ENCODE assay signal across 12 cellular contexts in the genomic region with DNA sequence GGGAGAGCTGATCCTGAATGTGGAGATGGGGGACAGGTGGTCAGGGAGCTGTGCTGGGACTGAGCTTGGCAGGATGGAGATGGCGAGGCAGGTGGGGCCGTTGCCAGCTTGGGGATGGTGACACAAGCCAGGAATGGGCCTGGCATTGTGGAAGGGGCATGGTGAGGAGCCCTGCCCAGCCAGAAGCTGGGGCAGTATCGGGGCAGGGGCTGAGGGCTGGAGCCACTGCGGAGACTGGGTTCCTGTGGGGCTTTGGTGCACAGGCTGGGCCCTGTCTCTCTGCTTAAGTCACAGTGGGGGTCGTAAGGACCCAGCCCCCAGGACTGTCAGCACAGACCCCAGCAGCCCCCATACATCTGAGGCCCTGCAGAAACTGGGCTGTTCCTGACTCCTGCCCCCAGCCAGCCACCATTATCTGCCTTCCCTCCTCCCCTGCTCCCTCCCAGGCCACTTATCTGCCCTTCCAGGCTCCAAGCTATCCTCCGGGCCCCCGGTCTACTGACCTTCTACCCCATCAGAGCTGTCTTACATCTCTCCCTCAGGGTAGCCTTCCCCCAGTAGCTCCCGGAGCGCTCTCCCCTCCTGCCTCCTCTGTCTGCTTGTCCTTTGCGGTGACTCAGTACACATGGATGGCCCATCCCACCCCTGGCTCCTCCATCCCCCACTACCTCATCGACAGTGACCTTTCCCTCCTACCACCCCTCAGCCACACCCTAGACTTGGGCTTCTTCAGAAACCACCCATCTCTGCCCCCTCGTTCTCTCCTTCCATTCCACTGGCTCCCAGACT. TPM values are rescaled to one million over a fixed set of nuclear protein-coding genes. Genes with fewer than 3 reads are reported as not detected.
A peak's percentile ranks its signal among the peaks of the same experiment; 100 is the strongest.
DNase-seq lines count a peak whose midpoint lies in the region; ATAC-seq, FAIRE-seq and TF ChIP-seq lines count a peak whose summit lies in the region.
"Had no signal": no experiment of that assay in that cellular context is flagged by ENCODE, and none has a peak within 500 bp of the region (broad histone marks: within the 10 kb centered on the region; RNA-seq: fewer than 3 reads in every experiment).

No MANE protein-coding gene starts in this region.

- no peak overlapping the region for H3K4me3 Mint-ChIP-seq in stimulated activated effector memory CD8-positive, alpha-beta T cell treated with anti-CD3 and anti-CD28 coated beads, Interleukin-12 subunit alpha, Interleukin-12 subunit beta, amount 100 ng/mL, for 72 hours

- no peaks in the 10 kb centered on the region for H3K9me2 ChIP-seq in hepatocyte (replicated peaks; ENCODE audit: insufficient read depth)

- no peaks in the 10 kb centered on the region for H3K4me1 Mint-ChIP-seq in stimulated activated effector memory CD8-positive, alpha-beta T cell treated with anti-CD3 and anti-CD28 coated beads, Interleukin-12 subunit alpha, Interleukin-12 subunit beta, amount 100 ng/mL, for 72 hours

- peak in 1 of 2 experiments; percentile 18; a peak in 1 of 4 replicates for TF ChIP-seq RAD21 in K562 (CRISPR knock-in tag; conservative IDR thresholded peaks at IDR 0.05 in 1 of 2, IDR thresholded peaks at IDR 0.05 in 1 of 2)

- H2AFZ ChIP-seq in K562 (ENCODE audit: low read depth, low read length), result peak overlapping the region; percentile 90
- no peak overlapping the region for H2AFZ ChIP-seq in hepatocyte

- TF ChIP-seq CTCF in K562 (IDR thresholded peaks at IDR 0.05 in 2 of 3, conservative IDR thresholded peaks at IDR 0.05 in 1 of 3; ENCODE audit: insufficient read depth in 2 of 3, low read depth in 1 of 3, low read length in 3 of 3) (no peak), hepatocyte (IDR thresholded peaks at IDR 0.05; ENCODE audit: poor library complexity) (no peak)

- H3K4me2 ChIP-seq in K562 (ENCODE audit: insufficient read depth, low read length), result peak overlapping the region; percentile 77
- H3K4me2 ChIP-seq in hepatocyte, result no peak overlapping the region

- no peaks in the 10 kb centered on the region for H3K9me3 ChIP-seq in K562 (replicated peaks; ENCODE audit: control insufficient read depth, insufficient read depth, low read depth, low read length)
- no peaks in the 10 kb centered on the region for H3K9me3 ChIP-seq in hepatocyte (ENCODE audit: low read depth)

- H3K27ac Mint-ChIP-seq in stimulated activated effector memory CD8-positive, alpha-beta T cell treated with anti-CD3 and anti-CD28 coated beads, Interleukin-12 subunit alpha, Interleukin-12 subunit beta, amount 100 ng/mL, for 72 hours, result peak overlapping the region; percentile 16

- H3K4me3 ChIP-seq in H7 (ENCODE audit: insufficient read depth, low read depth, low read length) (no peak overlapping the region), K562 (peak overlapping the region; percentile 9), hepatocyte (no peak overlapping the region)

- H3K27ac ChIP-seq in K562 (ENCODE audit: extremely low read depth, low read depth, low read length) (peak overlapping the region; percentile 83), hepatocyte (no peak overlapping the region)
- H3K27ac ChIP-seq: brain microvascular endothelial cell had no signal

- DNase-seq in H7 (peak; percentile 48), K562 (ENCODE audit: extremely low read depth in 1 of 4, low spot score in 3 of 4) (peak; percentile 94 to 98 (median 95)), hepatocyte (ENCODE audit: low spot score) (peak; percentile 8), SW480 (ENCODE audit: low spot score) (no peak), C1 segment of cervical spinal cord (lab: John Stamatoyannopoulos, UW) (no peak), kidney glomerular epithelial cell (lab: John Stamatoyannopoulos, UW) (no peak)
- no peak for DNase-seq in stimulated activated effector memory CD8-positive, alpha-beta T cell treated with anti-CD3 and anti-CD28 coated beads, Interleukin-12 subunit alpha, Interleukin-12 subunit beta, amount 100 ng/mL, for 72 hours (ENCODE audit: low spot score in 2 of 2)
- DNase-seq in stimulated activated naive CD8-positive, alpha-beta T cell treated with anti-CD3 and anti-CD28 coated beads, Interleukin-15, Interleukin-2, amounts not matched to agents 100 U/mL and 50 U/mL, for 24 hours, result no peak
- DNase-seq: brain microvascular endothelial cell, NCI-H1417 had no signal

- intact Hi-C loops in K562 (cut with micrococcal nuclease), result loop anchor here (2.0 to 5.0 kb wide), 3 partner anchors 53 to 96 kb away; partner anchors contain the start of gene ZCCHC24

- H3K9me1 ChIP-seq in K562 (ENCODE audit: control insufficient read depth, insufficient read depth, low read length), result peaks cover 10% of the 10 kb centered on the region

- peak; percentile 90 for ATAC-seq in K562
- no peak for ATAC-seq in stimulated activated effector memory CD8-positive, alpha-beta T cell treated with anti-CD3 and anti-CD28 coated beads, Interleukin-12 subunit alpha, Interleukin-12 subunit beta, amount 100 ng/mL, for 72 hours
- ATAC-seq in stimulated activated naive CD8-positive, alpha-beta T cell treated with anti-CD3 and anti-CD28 coated beads, Interleukin-15, Interleukin-2, amounts not matched to agents 100 U/mL and 50 U/mL, for 24 hours, result no peak

- CTCF ChIA-PET in K562 (lab: Yijun Ruan, JAX; ENCODE audit: low intra/inter-chr PET ratio), result interaction anchor here (2.0 kb wide), 1 partner anchor 76 kb away, joined by 5 read pairs; no protein-coding TSS in a partner anchor

- H3K4me1 ChIP-seq in K562 (replicated peaks in 1 of 2; ENCODE audit: control insufficient read depth in 2 of 2, insufficient read depth in 2 of 2, low read length in 2 of 2) (peaks cover 47 to 55% of the 10 kb centered on the region in 2 experiments), hepatocyte (ENCODE audit: insufficient read depth) (no peaks in the 10 kb centered on the region)

- peak; percentile 80; the same call in 1 of the 2 replicates for TF ChIP-seq EP300 in K562 (IDR thresholded peaks at IDR 0.05; ENCODE audit: low read length)

- peak; percentile 34 for TF ChIP-seq POLR2A in K562 (conservative IDR thresholded peaks at IDR 0.05)

- no peaks in the 10 kb centered on the region for H3K36me3 Mint-ChIP-seq in stimulated activated effector memory CD8-positive, alpha-beta T cell treated with anti-CD3 and anti-CD28 coated beads, Interleukin-12 subunit alpha, Interleukin-12 subunit beta, amount 100 ng/mL, for 72 hours

- no peaks in the 10 kb centered on the region for H3K79me2 ChIP-seq in K562 (ENCODE audit: control insufficient read depth, insufficient read depth, low read length)
- peaks cover 15% of the 10 kb centered on the region for H3K79me2 ChIP-seq in hepatocyte

- peak overlapping the region; percentile 66 to 75 for H3K9ac ChIP-seq in K562 (ENCODE audit: insufficient read depth in 1 of 2, low read depth in 2 of 2, low read length in 2 of 2)

- POLR2A ChIA-PET in K562 (lab: Yijun Ruan, JAX), result interaction anchor here (0.6 to 2.6 kb wide), 11 partner anchors 8 to 1555 kb away, joined by 3 to 11 read pairs (median 4); no protein-coding TSS in a partner anchor

- no peaks in the 10 kb centered on the region for H3K36me3 ChIP-seq in H7 (replicated peaks; ENCODE audit: control insufficient read depth, insufficient read depth, low read length)
- H3K36me3 ChIP-seq in K562 (ENCODE audit: control insufficient read depth, insufficient read depth, low read length), result no peaks in the 10 kb centered on the region
- no peaks in the 10 kb centered on the region for H3K36me3 ChIP-seq in hepatocyte (replicated peaks; ENCODE audit: insufficient read depth, low read depth)

- no peaks in the 10 kb centered on the region for H4K20me1 ChIP-seq in K562 (replicated peaks; ENCODE audit: control insufficient read depth, insufficient read depth, low read length)
- H4K20me1 ChIP-seq in hepatocyte (ENCODE audit: insufficient read depth, poor library complexity, severe bottlenecking), result no peaks in the 10 kb centered on the region

- BruUV-seq in K562 (replicated peaks; lab: Mats Ljungman, UMichigan), result TSS peak; percentile 36

- 12% methylated on average over 12 of the region's 12 CpGs for WGBS in K562 (ENCODE audit: insufficient coverage, low coverage, missing lambda C conversion rate)
- 81% methylated on average over 9 of the region's 12 CpGs for WGBS in hepatocyte (ENCODE audit: low lambda C conversion rate, missing lambda C conversion rate)

- H3K9me3 Mint-ChIP-seq in stimulated activated effector memory CD8-positive, alpha-beta T cell treated with anti-CD3 and anti-CD28 coated beads, Interleukin-12 subunit alpha, Interleukin-12 subunit beta, amount 100 ng/mL, for 72 hours, result no peaks in the 10 kb centered on the region

- peak; percentile 98 for FAIRE-seq in K562 (lab: Jason Lieb, UNC)
- FAIRE-seq: keratinocyte had no signal

- in situ Hi-C loops in K562 (cut with MboI), result loop anchor here (5.0 kb wide), 1 partner anchor 81 kb away; no protein-coding TSS in a partner anchor

- H3K27me3 ChIP-seq in H7 (ENCODE audit: control insufficient read depth, insufficient read depth, low read length) (no peaks in the 10 kb centered on the region), K562 (ENCODE audit: control insufficient read depth in 2 of 2, insufficient read depth in 2 of 2, low read length in 2 of 2) (no peaks in the 10 kb centered on the region), hepatocyte (no peaks in the 10 kb centered on the region)
- H3K27me3 ChIP-seq: brain microvascular endothelial cell had no signal

RNA-seq across cellular contexts. Expression of gene PPIF, which starts 44.2 kb away (rescaled TPM):
- total RNA-seq in H7 (2014; rRNA removed; shearing (Covaris generic)), result 78.6 and 87.5 TPM in 2 replicates
- 96.3 and 215 TPM in 2 replicates for total RNA-seq in K562 (2011; cell fraction: chromatin; rRNA removed; ENCODE audit: low replicate concordance)
- 144 and 155 TPM in 2 replicates for total RNA-seq in K562 (2011; cell fraction: nucleolus; rRNA removed)
- 118 and 119 TPM in 2 replicates for total RNA-seq in K562 (2011; cell fraction: nucleoplasm; rRNA removed)
- 53.4 and 69.8 TPM in 2 replicates for total RNA-seq in K562 (2014; rRNA removed)
- total RNA-seq in K562 (2014; rRNA removed; fragmentation: Illumina TruSeq; extraction: Trizol), result 97.7 and 108 TPM in 2 replicates
- 117 and 119 TPM in 2 replicates for total RNA-seq in K562 (2015; rRNA removed; fragmentation: Illumina TruSeq; extraction: Trizol)
- 235 and 239 TPM in 2 replicates for total RNA-seq in K562 (2021)
- 148 and 175 TPM in 2 replicates for polyA plus RNA-seq in K562 (2011; rRNA removed)
- polyA plus RNA-seq in K562 (2011; cell fraction: cytosol; rRNA removed), result 202 and 255 TPM in 2 replicates
- 198 and 337 TPM in 2 replicates for polyA plus RNA-seq in K562 (2011; cell fraction: nucleus; rRNA removed)
- polyA plus RNA-seq in K562 (2012), result 180 and 222 TPM in 2 replicates
- 250 and 287 TPM in 2 replicates for polyA plus RNA-seq in K562 (2014; fragmentation: Illumina TruSeq; extraction: Trizol)
- 10 to 100 TPM; 40.9 to 51.1 TPM for polyA plus RNA-seq in K562 (2014; fragmentation: Nextera tagmentation; extraction: Ambion mirVana)
- polyA plus RNA-seq in K562 (2014; rRNA removed), result 154 and 168 TPM in 2 replicates
- polyA minus RNA-seq in K562 (2011; rRNA and poly(A)+ RNA removed), result 91.8 and 131 TPM in 2 replicates
- 98.9 and 104 TPM in 2 replicates for polyA minus RNA-seq in K562 (2011; cell fraction: cytosol; rRNA and poly(A)+ RNA removed)
- 116 and 136 TPM in 2 replicates for polyA minus RNA-seq in K562 (2011; cell fraction: nucleus; rRNA and poly(A)+ RNA removed)
- total RNA-seq in hepatocyte, result 64.3 and 79.4 TPM in 2 replicates
- polyA plus RNA-seq in hepatocyte, result 69.7 and 70.3 TPM in 2 replicates

RNA-seq across cellular contexts. Expression of gene ZCCHC24, which starts 54.0 kb away (rescaled TPM):
- 7.5 and 9.0 TPM in 2 replicates for total RNA-seq in H7 (2014; rRNA removed; shearing (Covaris generic))
- 4.0 and 6.3 TPM in 2 replicates for total RNA-seq in K562 (2011; cell fraction: chromatin; rRNA removed; ENCODE audit: low replicate concordance)
- 4.8 and 4.9 TPM in 2 replicates for total RNA-seq in K562 (2011; cell fraction: nucleolus; rRNA removed)
- total RNA-seq in K562 (2011; cell fraction: nucleoplasm; rRNA removed), result 4.4 and 6.7 TPM in 2 replicates
- total RNA-seq in K562 (2014; rRNA removed), result 3.6 and 4.9 TPM in 2 replicates
- total RNA-seq in K562 (2014; rRNA removed; fragmentation: Illumina TruSeq; extraction: Trizol), result 3.9 and 4.0 TPM in 2 replicates
- total RNA-seq in K562 (2015; rRNA removed; fragmentation: Illumina TruSeq; extraction: Trizol), result 5.5 and 5.7 TPM in 2 replicates
- 11.0 and 11.5 TPM in 2 replicates for total RNA-seq in K562 (2021)
- 4.6 and 5.0 TPM in 2 replicates for polyA plus RNA-seq in K562 (2011; rRNA removed)
- polyA plus RNA-seq in K562 (2011; cell fraction: cytosol; rRNA removed), result 4.7 and 8.4 TPM in 2 replicates
- polyA plus RNA-seq in K562 (2011; cell fraction: nucleus; rRNA removed), result 3.1 and 5.6 TPM in 2 replicates
- polyA plus RNA-seq in K562 (2012), result 6.8 and 12.0 TPM in 2 replicates
- polyA plus RNA-seq in K562 (2014; fragmentation: Illumina TruSeq; extraction: Trizol), result 7.0 and 7.6 TPM in 2 replicates
- polyA plus RNA-seq in K562 (2014; fragmentation: Nextera tagmentation; extraction: Ambion mirVana), result under 1 TPM; 0.84 to 0.86 TPM
- 5.1 and 6.0 TPM in 2 replicates for polyA plus RNA-seq in K562 (2014; rRNA removed)
- 3.4 and 4.7 TPM in 2 replicates for polyA minus RNA-seq in K562 (2011; rRNA and poly(A)+ RNA removed)
- polyA minus RNA-seq in K562 (2011; cell fraction: cytosol; rRNA and poly(A)+ RNA removed), result 6.1 and 6.4 TPM in 2 replicates
- 3.0 TPM in 2 replicates for polyA minus RNA-seq in K562 (2011; cell fraction: nucleus; rRNA and poly(A)+ RNA removed)
- 18.3 and 20.1 TPM in 2 replicates for total RNA-seq in hepatocyte
- polyA plus RNA-seq in hepatocyte, result 14.5 and 20.6 TPM in 2 replicates
- total RNA-seq: HT-29 had no signal

Comparison
In these comparisons a context has a peak if more than half of its experiments do, and no peak if none do; other contexts are left out.
1. DNase-seq: peak in H7 (single experiment), K562 (4 of 4) and hepatocyte (single experiment); none in stimulated activated effector memory CD8-positive, alpha-beta T cell treated with anti-CD3 and anti-CD28 coated beads, Interleukin-12 subunit alpha, Interleukin-12 subunit beta, amount 100 ng/mL, for 72 hours (0 of 2), SW480 (single experiment), stimulated activated naive CD8-positive, alpha-beta T cell treated with anti-CD3 and anti-CD28 coated beads, Interleukin-15, Interleukin-2, amounts not matched to agents 100 U/mL and 50 U/mL, for 24 hours (single experiment), C1 segment of cervical spinal cord (0 of 14) and kidney glomerular epithelial cell (single experiment).